Comparison of ENCODE assay signal across 12 cellular contexts in genomic region chr6:133548409-133548808, GRCh38.
DNase-seq lines count a peak whose midpoint lies in the region; ATAC-seq and TF ChIP-seq lines count a peak whose summit lies in the region.
"Had no signal": no experiment of that assay in that cellular context is flagged by ENCODE, and none has a peak within 500 bp of the region (broad histone marks: within the 10 kb centered on the region; RNA-seq: fewer than 3 reads in every experiment).

No MANE protein-coding gene starts in this region.

- POLR2A ChIA-PET in WTC11 (lab: Charles Lee), result interaction anchor here (0.6 kb wide), 1 partner anchor 87 kb away, joined by 4 read pairs; no protein-coding TSS in a partner anchor
- POLR2A ChIA-PET in activated CD4-positive, alpha-beta T cell treated with anti-CD3 and anti-CD28 coated beads for 36 hours (lab: Charles Lee), result no interaction called here

- peaks cover 51% of the 10 kb centered on the region for H3K4me1 Mint-ChIP-seq in Calu3 (ENCODE audit: low read depth, unreplicated experiment)
- H3K4me1 Mint-ChIP-seq in WTC11, result peaks cover 25% of the 10 kb centered on the region
- H3K4me1 Mint-ChIP-seq in activated CD4-positive, alpha-beta T cell treated with anti-CD3 and anti-CD28 coated beads for 36 hours, result no peaks in the 10 kb centered on the region

- no peak for TF ChIP-seq EP300 in gastroesophageal sphincter (IDR thresholded peaks at IDR 0.05)

- no peaks in the 10 kb centered on the region for H3K36me3 ChIP-seq in gastroesophageal sphincter
- no peaks in the 10 kb centered on the region for H3K36me3 ChIP-seq in psoas muscle (ENCODE audit: insufficient read depth in 1 of 2, low read depth in 1 of 2)
- H3K36me3 ChIP-seq: prostate gland had no signal

- H3K27ac ChIP-seq in gastroesophageal sphincter (peak overlapping the region in 3 of 4 donors; percentile 49 to 64 (median 52)), psoas muscle (peak overlapping the region; percentile 82)
- H3K27ac ChIP-seq: prostate gland had no signal

- DNase-seq in Calu3 (peak; percentile 56), WTC11 (ENCODE audit: low spot score) (no peak), psoas muscle (no peak)
- no peak for DNase-seq in effector CD4-positive, alpha-beta T cell
- DNase-seq in activated CD4-positive, alpha-beta T cell treated with anti-CD3 and anti-CD28 coated beads for 36 hours, result no peak
- DNase-seq: NCI-H1930; stimulated activated CD4-positive, alpha-beta T cell treated with anti-CD3 and anti-CD28 coated beads, Interleukin-4, amount 100 ng/mL, for 24 hours had no signal

- BruUV-seq in Calu3 (replicated peaks; lab: Mats Ljungman, UMichigan), result no TSS peak

- H3K9me3 ChIP-seq in gastroesophageal sphincter, result no peaks in the 10 kb centered on the region
- no peaks in the 10 kb centered on the region for H3K9me3 ChIP-seq in psoas muscle
- H3K9me3 ChIP-seq: prostate gland had no signal

- 43% methylated on average over 1 of the region's 1 CpG; no CpG with 5 or more reads in 1 of the 2 donors for WGBS in gastroesophageal sphincter (ENCODE audit: low coverage in 1 of 2), 2 donors
- 20 to 28% (median 24%) methylated on average over 1 of the region's 1 CpG for WGBS in psoas muscle, 3 donors

- no peaks in the 10 kb centered on the region for H3K36me3 Mint-ChIP-seq in Calu3 (ENCODE audit: insufficient read depth, unreplicated experiment)
- H3K36me3 Mint-ChIP-seq in WTC11, result no peaks in the 10 kb centered on the region
- no peaks in the 10 kb centered on the region for H3K36me3 Mint-ChIP-seq in activated CD4-positive, alpha-beta T cell treated with anti-CD3 and anti-CD28 coated beads for 36 hours (ENCODE audit: low read depth)

- no peak overlapping the region for H3K4me3 ChIP-seq in gastroesophageal sphincter
- no peak overlapping the region for H3K4me3 ChIP-seq in psoas muscle
- H3K4me3 ChIP-seq: prostate gland had no signal

- CTCF ChIA-PET in Calu3 (lab: Charles Lee) (interaction anchor here (1.0 kb wide), 1 partner anchor 587 kb away, joined by 3 read pairs; no protein-coding TSS in a partner anchor), WTC11 (lab: Charles Lee) (no interaction called here)
- CTCF ChIA-PET in activated CD4-positive, alpha-beta T cell treated with anti-CD3 and anti-CD28 coated beads for 36 hours (lab: Charles Lee), result no interaction called here

- no peak; the same call in 1 of the 2 replicates for ATAC-seq in WTC11
- ATAC-seq in gastroesophageal sphincter, result peak; percentile 59
- no peak for ATAC-seq in psoas muscle
- ATAC-seq in GM18861 (IDR thresholded peaks at IDR 0.05; ENCODE audit: unreplicated experiment), result no peak
- ATAC-seq in activated CD4-positive, alpha-beta T cell treated with anti-CD3 and anti-CD28 coated beads for 36 hours, result no peak
- no peak for ATAC-seq in HG03354 (IDR thresholded peaks at IDR 0.05; ENCODE audit: poor library complexity, severe bottlenecking, unreplicated experiment)

- H3K27me3 ChIP-seq in gastroesophageal sphincter, result no peaks in the 10 kb centered on the region
- H3K27me3 ChIP-seq in psoas muscle (ENCODE audit: insufficient read depth in 3 of 3, low read length in 2 of 3), result no peaks in the 10 kb centered on the region

- intact Hi-C loops in Calu3 (cut with micrococcal nuclease; ENCODE audit: unreplicated experiment) (loop anchor here (1.0 kb wide), 1 partner anchor 38 kb away; no protein-coding TSS in a partner anchor), psoas muscle (cut with DNase I) (loop anchor here (5.0 to 10.0 kb wide), 2 partner anchors 351 to 494 kb away; no protein-coding TSS in a partner anchor)
- intact Hi-C loops in activated CD4-positive, alpha-beta T cell treated with anti-CD3 and anti-CD28 coated beads for 36 hours (cut with DNase I, micrococcal nuclease), result no loop called here

- TF ChIP-seq CTCF in Calu3 (IDR thresholded peaks at IDR 0.05; ENCODE audit: unreplicated experiment) (no peak), WTC11 (IDR thresholded peaks at IDR 0.05) (no peak), gastroesophageal sphincter (IDR thresholded peaks at IDR 0.05) (no peak), psoas muscle (IDR thresholded peaks at IDR 0.05) (no peak)

- H3K4me3 Mint-ChIP-seq in Calu3 (ENCODE audit: low read depth, unreplicated experiment) (no peak overlapping the region), WTC11 (no peak overlapping the region)
- H3K4me3 Mint-ChIP-seq in activated CD4-positive, alpha-beta T cell treated with anti-CD3 and anti-CD28 coated beads for 36 hours, result no peak overlapping the region
- H3K4me3 Mint-ChIP-seq: stimulated activated naive CD8-positive, alpha-beta T cell treated with anti-CD3 and anti-CD28 coated beads, Interleukin-15, Interleukin-2, amounts not matched to agents 100 ng/mL and 50 ng/mL, for 24 hours had no signal

- H3K27me3 Mint-ChIP-seq in Calu3 (ENCODE audit: unreplicated experiment), result no peaks in the 10 kb centered on the region
- no peaks in the 10 kb centered on the region for H3K27me3 Mint-ChIP-seq in WTC11 (ENCODE audit: low read depth)
- peaks cover 4% of the 10 kb centered on the region for H3K27me3 Mint-ChIP-seq in activated CD4-positive, alpha-beta T cell treated with anti-CD3 and anti-CD28 coated beads for 36 hours

- H3K9me3 Mint-ChIP-seq in Calu3 (ENCODE audit: low read depth, unreplicated experiment) (peaks cover 11% of the 10 kb centered on the region), WTC11 (no peaks in the 10 kb centered on the region)
- no peaks in the 10 kb centered on the region for H3K9me3 Mint-ChIP-seq in activated CD4-positive, alpha-beta T cell treated with anti-CD3 and anti-CD28 coated beads for 36 hours (ENCODE audit: low read depth)
- H3K9me3 Mint-ChIP-seq: stimulated activated naive CD8-positive, alpha-beta T cell treated with anti-CD3 and anti-CD28 coated beads, Interleukin-15, Interleukin-2, amounts not matched to agents 100 ng/mL and 50 ng/mL, for 24 hours had no signal

- H3K27ac Mint-ChIP-seq in Calu3 (ENCODE audit: unreplicated experiment), result peak overlapping the region; percentile 0
- no peak overlapping the region for H3K27ac Mint-ChIP-seq in WTC11
- H3K27ac Mint-ChIP-seq in activated CD4-positive, alpha-beta T cell treated with anti-CD3 and anti-CD28 coated beads for 36 hours, result no peak overlapping the region
- H3K27ac Mint-ChIP-seq: stimulated activated naive CD8-positive, alpha-beta T cell treated with anti-CD3 and anti-CD28 coated beads, Interleukin-15, Interleukin-2, amounts not matched to agents 100 ng/mL and 50 ng/mL, for 24 hours had no signal

- H3K4me1 ChIP-seq in gastroesophageal sphincter (peaks cover 0 to 24% (median 6%) of the 10 kb centered on the region in 3 donors), psoas muscle (peaks cover 42% of the 10 kb centered on the region)
- H3K4me1 ChIP-seq: prostate gland had no signal

- no peak for TF ChIP-seq POLR2A in gastroesophageal sphincter (IDR thresholded peaks at IDR 0.05)

TF ChIP-seq in WTC11, 78 proteins besides CTCF, POLR2A, EP300 and RAD21:
- no peak for TF ChIP-seq CREB1 (CRISPR knock-in tag; IDR thresholded peaks at IDR 0.05)
- TF ChIP-seq, protein P1, sequence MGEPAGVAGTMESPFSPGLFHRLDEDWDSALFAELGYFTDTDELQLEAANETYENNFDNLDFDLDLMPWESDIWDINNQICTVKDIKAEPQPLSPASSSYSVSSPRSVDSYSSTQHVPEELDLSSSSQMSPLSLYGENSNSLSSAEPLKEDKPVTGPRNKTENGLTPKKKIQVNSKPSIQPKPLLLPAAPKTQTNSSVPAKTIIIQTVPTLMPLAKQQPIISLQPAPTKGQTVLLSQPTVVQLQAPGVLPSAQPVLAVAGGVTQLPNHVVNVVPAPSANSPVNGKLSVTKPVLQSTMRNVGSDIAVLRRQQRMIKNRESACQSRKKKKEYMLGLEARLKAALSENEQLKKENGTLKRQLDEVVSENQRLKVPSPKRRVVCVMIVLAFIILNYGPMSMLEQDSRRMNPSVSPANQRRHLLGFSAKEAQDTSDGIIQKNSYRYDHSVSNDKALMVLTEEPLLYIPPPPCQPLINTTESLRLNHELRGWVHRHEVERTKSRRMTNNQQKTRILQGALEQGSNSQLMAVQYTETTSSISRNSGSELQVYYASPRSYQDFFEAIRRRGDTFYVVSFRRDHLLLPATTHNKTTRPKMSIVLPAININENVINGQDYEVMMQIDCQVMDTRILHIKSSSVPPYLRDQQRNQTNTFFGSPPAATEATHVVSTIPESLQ (CRISPR knock-in tag; IDR thresholded peaks at IDR 0.05), result no peak
- no peak for TF ChIP-seq E2F1 (CRISPR knock-in tag; IDR thresholded peaks at IDR 0.05)
- no peak for TF ChIP-seq ZNF219 (CRISPR knock-in tag; IDR thresholded peaks at IDR 0.05; ENCODE audit: borderline replicate concordance)
- TF ChIP-seq USF1 (CRISPR knock-in tag; IDR thresholded peaks at IDR 0.05), result peak; percentile 51; the same call in 1 of the 2 replicates
- TF ChIP-seq RORB (CRISPR knock-in tag; IDR thresholded peaks at IDR 0.05), result no peak
- peak; percentile 61 for TF ChIP-seq USF2 (CRISPR knock-in tag; IDR thresholded peaks at IDR 0.05)
- TF ChIP-seq TEAD1 (CRISPR knock-in tag; IDR thresholded peaks at IDR 0.05), result no peak
- TF ChIP-seq SP1 (CRISPR knock-in tag; conservative IDR thresholded peaks at IDR 0.05), result no peak
- no peak for TF ChIP-seq CBFB (CRISPR knock-in tag; IDR thresholded peaks at IDR 0.05; ENCODE audit: low read depth)

Comparison
In these comparisons a context has a peak if more than half of its experiments do, and no peak if none do; other contexts are left out.
1. intact Hi-C loops: an anchor here in Calu3 (1.0 kb wide) and psoas muscle (5.0 to 10.0 kb wide); none called in activated CD4-positive, alpha-beta T cell treated with anti-CD3 and anti-CD28 coated beads for 36 hours.